Comparison of ENCODE assay signal across 1 cellular context in the genomic region with DNA sequence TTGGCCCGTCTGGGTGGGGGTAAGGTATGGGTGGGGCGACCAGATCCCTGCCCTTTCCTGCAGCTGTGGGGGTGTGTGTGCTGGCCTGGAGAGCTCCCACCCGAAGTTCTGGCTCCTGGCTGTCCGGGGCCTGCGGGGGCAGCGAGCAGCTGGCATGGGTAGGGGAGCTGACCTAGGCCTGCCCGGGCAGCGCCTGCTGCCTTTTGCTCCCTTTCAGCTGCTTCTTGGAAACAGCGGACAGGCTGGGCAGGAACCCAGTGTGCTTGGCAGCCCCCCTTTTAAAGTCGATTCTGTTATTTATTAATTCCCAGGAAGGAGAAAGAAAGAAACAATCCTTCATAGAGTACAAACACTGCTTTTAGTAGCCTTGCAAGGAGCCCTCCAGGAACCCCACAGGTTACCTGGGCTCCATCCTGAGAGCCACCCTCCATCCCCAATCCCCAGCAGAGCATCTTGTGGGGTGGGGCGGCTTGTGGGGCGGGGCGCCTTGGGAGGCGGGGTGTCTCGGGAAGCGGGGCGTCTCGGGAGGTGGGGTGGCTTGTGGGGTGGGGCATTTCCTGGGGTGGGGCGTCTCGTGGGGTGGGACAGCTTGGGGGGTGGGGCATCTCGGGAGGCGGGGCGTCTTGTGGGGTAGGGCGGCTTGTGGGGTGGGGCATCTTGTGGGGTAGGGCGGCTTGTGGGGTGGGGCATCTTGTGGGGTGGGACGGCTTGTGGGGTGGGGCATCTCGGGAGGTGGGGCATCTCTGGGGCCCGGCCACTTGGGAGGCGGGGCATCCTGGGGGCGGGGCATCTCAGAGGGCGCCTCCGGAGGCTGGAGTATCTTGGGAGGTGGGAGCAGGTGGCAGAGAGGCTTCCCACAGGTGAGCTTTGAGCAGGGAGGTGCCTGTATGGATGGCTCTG.
TF ChIP-seq lines count a peak whose summit lies in the region.

No MANE protein-coding gene starts in this region.

TF ChIP-seq in IMR-90, 13 proteins besides CTCF, POLR2A, EP300 and RAD21 (continued from another document):
- TF ChIP-seq, protein P1, sequence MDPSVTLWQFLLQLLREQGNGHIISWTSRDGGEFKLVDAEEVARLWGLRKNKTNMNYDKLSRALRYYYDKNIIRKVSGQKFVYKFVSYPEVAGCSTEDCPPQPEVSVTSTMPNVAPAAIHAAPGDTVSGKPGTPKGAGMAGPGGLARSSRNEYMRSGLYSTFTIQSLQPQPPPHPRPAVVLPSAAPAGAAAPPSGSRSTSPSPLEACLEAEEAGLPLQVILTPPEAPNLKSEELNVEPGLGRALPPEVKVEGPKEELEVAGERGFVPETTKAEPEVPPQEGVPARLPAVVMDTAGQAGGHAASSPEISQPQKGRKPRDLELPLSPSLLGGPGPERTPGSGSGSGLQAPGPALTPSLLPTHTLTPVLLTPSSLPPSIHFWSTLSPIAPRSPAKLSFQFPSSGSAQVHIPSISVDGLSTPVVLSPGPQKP (IDR thresholded peaks at IDR 0.05; ENCODE audit: borderline replicate concordance, low read depth, low read length): no peak
